29 cellular contexts compared by ENCODE assay signal in the genomic region with DNA sequence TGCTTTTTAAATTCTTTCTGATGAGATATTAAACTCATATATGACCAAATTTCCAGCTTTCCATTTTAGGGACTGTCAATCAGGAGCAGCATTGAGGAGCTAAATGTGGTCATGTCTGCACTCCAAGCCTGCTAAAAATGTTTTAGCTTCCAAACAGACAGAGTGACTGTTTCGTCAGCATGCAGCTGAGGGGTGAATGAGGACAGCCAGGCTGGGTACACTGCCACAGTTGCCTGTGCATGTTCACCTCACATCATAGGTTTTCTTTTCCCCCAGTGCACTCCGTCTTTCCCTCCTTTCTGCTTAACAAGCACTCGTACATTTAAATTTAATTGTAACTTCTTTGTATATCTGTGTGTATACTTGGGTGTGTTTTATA.
DNase-seq lines count a peak whose midpoint lies in the region; ATAC-seq and TF ChIP-seq lines count a peak whose summit lies in the region.
"Had no signal": no experiment of that assay in that cellular context is flagged by ENCODE, and none has a peak within 500 bp of the region (broad histone marks: within the 10 kb centered on the region; RNA-seq: fewer than 3 reads in every experiment).

No MANE protein-coding gene starts in this region.

- H3K27me3 ChIP-seq in left ventricle myocardium inferior (ENCODE audit: low read depth) (no peaks in the 10 kb centered on the region), neural progenitor cell (no peaks in the 10 kb centered on the region), GM23248 (replicated peaks; ENCODE audit: insufficient read depth) (no peaks in the 10 kb centered on the region)
- H3K27me3 ChIP-seq: BLaER1 treated with 17β-estradiol and CSF1 and Interleukin-3, amounts not matched to agents 10 nM and 100 nM had no signal

- H3K79me2 ChIP-seq in neural progenitor cell (ENCODE audit: low read depth) (no peaks in the 10 kb centered on the region), GM23248 (ENCODE audit: insufficient read depth) (no peaks in the 10 kb centered on the region)

- H3K9me2 ChIP-seq in GM23248 (ENCODE audit: insufficient read depth), result no peaks in the 10 kb centered on the region

- intact Hi-C loops in Right ventricle myocardium superior (cut with DNase I) (no loop called here), left ventricle myocardium inferior (cut with micrococcal nuclease) (no loop called here)

- no peaks in the 10 kb centered on the region for H3K27me3 Mint-ChIP-seq in neural progenitor cell (ENCODE audit: insufficient read depth, low read depth)
- H3K27me3 Mint-ChIP-seq: CD4-positive, alpha-beta T cell had no signal

- H4K20me1 ChIP-seq in neural progenitor cell (ENCODE audit: low read depth) (no peaks in the 10 kb centered on the region), GM23248 (ENCODE audit: insufficient read depth) (no peaks in the 10 kb centered on the region)
- H4K20me1 ChIP-seq: BLaER1 treated with 17β-estradiol and CSF1 and Interleukin-3, amounts not matched to agents 10 nM and 100 nM had no signal

- H3K27ac Mint-ChIP-seq in neural progenitor cell, result no peak overlapping the region
- H3K27ac Mint-ChIP-seq: CD4-positive, alpha-beta T cell; HFFc6 had no signal

- H3K4me2 ChIP-seq in neural progenitor cell (no peak overlapping the region), GM23248 (ENCODE audit: unreplicated experiment) (no peak overlapping the region)
- H3K4me2 ChIP-seq: A549; BLaER1 treated with 17β-estradiol and CSF1 and Interleukin-3, amounts not matched to agents 10 nM and 100 nM had no signal

- H3K9me3 Mint-ChIP-seq in neural progenitor cell, result peaks cover 22% of the 10 kb centered on the region

- H3K9me3 ChIP-seq in left ventricle myocardium inferior (replicated peaks) (peaks cover 23% of the 10 kb centered on the region), neural progenitor cell (ENCODE audit: low read depth) (no peaks in the 10 kb centered on the region), GM23248 (ENCODE audit: low read depth) (peaks cover 10% of the 10 kb centered on the region)
- H3K9me3 ChIP-seq: HAP-1 had no signal

- in situ Hi-C loops in GM23248 (cut with MboI), result no loop called here

- H3K4me3 Mint-ChIP-seq in neural progenitor cell, result no peak overlapping the region
- H3K4me3 Mint-ChIP-seq: CD4-positive, alpha-beta T cell; HFFc6 had no signal

- H3K36me3 ChIP-seq in left ventricle myocardium inferior, result no peaks in the 10 kb centered on the region
- no peaks in the 10 kb centered on the region for H3K36me3 ChIP-seq in neural progenitor cell
- no peaks in the 10 kb centered on the region for H3K36me3 ChIP-seq in GM23248 (ENCODE audit: low read depth)
- H3K36me3 ChIP-seq: BLaER1 treated with 17β-estradiol and CSF1 and Interleukin-3, amounts not matched to agents 10 nM and 100 nM; HAP-1 had no signal

- TF ChIP-seq CTCF in left ventricle myocardium inferior (IDR thresholded peaks at IDR 0.05; ENCODE audit: borderline replicate concordance) (no peak), neural progenitor cell (IDR thresholded peaks at IDR 0.05) (no peak)

- H3K4me1 Mint-ChIP-seq in neural progenitor cell, result no peaks in the 10 kb centered on the region

- DNase-seq in Right ventricle myocardium superior (peak; percentile 57), left ventricle myocardium inferior (peak; percentile 41), neural progenitor cell (ENCODE audit: low spot score) (no peak), ecto neural progenitor cell (ENCODE audit: low spot score) (no peak), hippocampal formation (lab: John Stamatoyannopoulos, UW) (no peak), GM23248 (no peak)
- DNase-seq: AML-193; CD4-positive, alpha-beta T cell; DMS53; GOT3; HFFc6; Kasumi-1; NCI-H1092 treated with DMSO at 0.1 percent for 48 hours; NCI-H1436; NCI-H187; NCI-H2081 treated with DMSO at 0.1 percent for 48 hours; NCI-H2171; NCI-H226; NCI-H510A; NCI-H69; SIG-M5 had no signal

- no peaks in the 10 kb centered on the region for H3F3A ChIP-seq in neural progenitor cell (ENCODE audit: low read depth)
- H3F3A ChIP-seq in GM23248 (ENCODE audit: insufficient read depth), result no peaks in the 10 kb centered on the region

- 49 to 52% methylated on average over 3 of the region's 3 CpGs for WGBS in GM23248 (ENCODE audit: low coverage in 1 of 2, low lambda C conversion rate in 2 of 2, missing lambda C conversion rate in 2 of 2), 2 experiments

- H3K27ac ChIP-seq in left ventricle myocardium inferior (replicated peaks), result peak overlapping the region; percentile 80
- H3K27ac ChIP-seq in neural progenitor cell, result no peak overlapping the region
- H3K27ac ChIP-seq in GM23248, result no peak overlapping the region
- H3K27ac ChIP-seq: A549; BLaER1 treated with 17β-estradiol and CSF1 and Interleukin-3, amounts not matched to agents 10 nM and 100 nM; RWPE1; SK-N-MC had no signal

- ATAC-seq in Right ventricle myocardium superior (ENCODE audit: poor library complexity), result peak; percentile 97
- ATAC-seq in HG02678 (IDR thresholded peaks at IDR 0.05; ENCODE audit: unreplicated experiment), result no peak
- ATAC-seq: A549, K562, Panc1 had no signal

- peaks cover 22% of the 10 kb centered on the region for H3K4me1 ChIP-seq in left ventricle myocardium inferior
- no peaks in the 10 kb centered on the region for H3K4me1 ChIP-seq in neural progenitor cell
- H3K4me1 ChIP-seq in GM23248 (ENCODE audit: insufficient read depth), result no peaks in the 10 kb centered on the region
- H3K4me1 ChIP-seq: A549; BLaER1 treated with 17β-estradiol and CSF1 and Interleukin-3, amounts not matched to agents 10 nM and 100 nM; HAP-1 had no signal

- peak overlapping the region; percentile 27 for H2AFZ ChIP-seq in neural progenitor cell (replicated peaks)
- H2AFZ ChIP-seq in GM23248, result no peak overlapping the region

- H3K9ac ChIP-seq in neural progenitor cell (no peak overlapping the region), GM23248 (no peak overlapping the region)
- H3K9ac ChIP-seq: BLaER1 treated with 17β-estradiol and CSF1 and Interleukin-3, amounts not matched to agents 10 nM and 100 nM had no signal

- H3K36me3 Mint-ChIP-seq in neural progenitor cell, result peaks cover 2% of the 10 kb centered on the region

- H3K4me3 ChIP-seq in left ventricle myocardium inferior, result peak overlapping the region; percentile 10
- H3K4me3 ChIP-seq in neural progenitor cell, result no peak overlapping the region
- H3K4me3 ChIP-seq in GM23248, result no peak overlapping the region
- H3K4me3 ChIP-seq: A549; BLaER1 treated with 17β-estradiol and CSF1 and Interleukin-3, amounts not matched to agents 10 nM and 100 nM; HAP-1; K562; SK-N-MC had no signal

Comparison
In these comparisons a context has a peak if more than half of its experiments do, and no peak if none do; other contexts are left out.
1. DNase-seq: peak in Right ventricle myocardium superior (single experiment) and left ventricle myocardium inferior (single experiment); none in neural progenitor cell (single experiment), ecto neural progenitor cell (single experiment), hippocampal formation (0 of 2) and GM23248 (single experiment).